In genomic region chr18:31740180-31740579, GRCh38 we compare ENCODE assay signal across 32 cellular contexts. TPM values are rescaled to one million over a fixed set of nuclear protein-coding genes. Genes with fewer than 3 reads are reported as not detected.
A peak's percentile ranks its signal among the peaks of the same experiment; 100 is the strongest.
DNase-seq lines count a peak whose midpoint lies in the region; ATAC-seq, FAIRE-seq and TF ChIP-seq lines count a peak whose summit lies in the region.
"Had no signal": no experiment of that assay in that cellular context is flagged by ENCODE, and none has a peak within 500 bp of the region (broad histone marks: within the 10 kb centered on the region; RNA-seq: fewer than 3 reads in every experiment).

No MANE protein-coding gene starts in this region.

- H2BK20ac ChIP-seq in H1 (ENCODE audit: low read length): no peak overlapping the region

- no peak overlapping the region for H3K4ac ChIP-seq in H1 (replicated peaks; ENCODE audit: insufficient read length, low read depth, low read length)

- FAIRE-seq in HepG2 (lab: Jason Lieb, UNC) (no peak), H1 (lab: Jason Lieb, UNC) (peak; percentile 39)

- H3K36me3 Mint-ChIP-seq in Calu3 (ENCODE audit: insufficient read depth, unreplicated experiment): no peaks in the 10 kb centered on the region
- H3K36me3 Mint-ChIP-seq: activated CD4-positive, alpha-beta memory T cell treated with anti-CD3 and anti-CD28 coated beads for 36 hours; CD8-positive, alpha-beta T cell; natural killer cell had no signal

- peak overlapping the region; percentile 16; the same call in 1 of the 2 replicates for H2BK5ac ChIP-seq in H1 (ENCODE audit: low read depth, low read length)

- peak overlapping the region; percentile 78 to 89 for H3K27ac ChIP-seq in liver (ENCODE audit: low read depth in 1 of 2, low read length in 2 of 2)
- H3K27ac ChIP-seq in HepG2 (ENCODE audit: extremely low read length, insufficient read depth, low read length): no peak overlapping the region
- peak overlapping the region; percentile 57; the same call in 1 of the 2 replicates for H3K27ac ChIP-seq in H1 (ENCODE audit: low read depth, low read length)
- no peak overlapping the region for H3K27ac ChIP-seq in stomach
- no peak overlapping the region for H3K27ac ChIP-seq in upper lobe of right lung
- H3K27ac ChIP-seq: psoas muscle, transverse colon had no signal

- H3K79me2 ChIP-seq in HepG2 (ENCODE audit: insufficient read depth, low read length): no peaks in the 10 kb centered on the region
- H3K79me2 ChIP-seq in H1 (ENCODE audit: control insufficient read depth in 1 of 2, insufficient read depth in 2 of 2, low read length in 2 of 2): no peaks in the 10 kb centered on the region

- no peak overlapping the region for H4K5ac ChIP-seq in H1 (ENCODE audit: insufficient read length, low read depth, low read length)

- H3K9me3 ChIP-seq in liver (ENCODE audit: control insufficient read depth in 4 of 4, low read length in 3 of 4) (no peaks in the 10 kb centered on the region), HepG2 (ENCODE audit: low read length) (no peaks in the 10 kb centered on the region), H1 (ENCODE audit: insufficient read depth in 2 of 2, low read depth in 1 of 2, low read length in 1 of 2) (peaks cover 8% of the 10 kb centered on the region in 2 experiments; a peak in 2 of 4 replicates), stomach (no peaks in the 10 kb centered on the region), upper lobe of right lung (no peaks in the 10 kb centered on the region)
- H3K9me3 ChIP-seq: BE2C, mucosa of descending colon, transverse colon had no signal

- no peak overlapping the region for H3K4me3 ChIP-seq in liver (ENCODE audit: low read depth in 1 of 3, low read length in 3 of 3)
- no peak overlapping the region for H3K4me3 ChIP-seq in HepG2 (replicated peaks in 1 of 3; ENCODE audit: insufficient read depth in 1 of 3, low read depth in 2 of 3, low read length in 3 of 3)
- H3K4me3 ChIP-seq in H1 (ENCODE audit: extremely low read depth in 1 of 4, insufficient read depth in 2 of 4, low read depth in 3 of 4, low read length in 4 of 4): no peak overlapping the region
- no peak overlapping the region for H3K4me3 ChIP-seq in stomach
- no peak overlapping the region for H3K4me3 ChIP-seq in upper lobe of right lung
- H3K4me3 ChIP-seq: lung, mucosa of descending colon, psoas muscle, transverse colon had no signal

- TF ChIP-seq EP300 in HepG2 (IDR thresholded peaks at IDR 0.05; ENCODE audit: low read depth in 2 of 2, low read length in 2 of 2) (no peak), HepG2 (CRISPR knock-in tag; IDR thresholded peaks at IDR 0.05; ENCODE audit: borderline replicate concordance) (no peak), H1 (IDR thresholded peaks at IDR 0.05; ENCODE audit: borderline replicate concordance in 1 of 2, low read depth in 2 of 2, low read length in 2 of 2) (no peak), stomach (IDR thresholded peaks at IDR 0.05) (no peak)

- no peak for TF ChIP-seq RAD21 in liver (IDR thresholded peaks at IDR 0.05)
- TF ChIP-seq RAD21 in HepG2 (CRISPR knock-in tag; IDR thresholded peaks at IDR 0.05): no peak
- TF ChIP-seq RAD21 in H1 (IDR thresholded peaks at IDR 0.05 in 1 of 2, conservative IDR thresholded peaks at IDR 0.05 in 1 of 2; ENCODE audit: low read depth in 2 of 2, low read length in 2 of 2): no peak

- H3K9ac ChIP-seq in liver (ENCODE audit: low read depth in 1 of 2, low read length in 2 of 2): no peak overlapping the region
- H3K9ac ChIP-seq in HepG2 (ENCODE audit: insufficient read depth, low read depth, low read length): no peak overlapping the region
- H3K9ac ChIP-seq in H1 (replicated peaks in 1 of 4; ENCODE audit: extremely low read depth in 1 of 4, low read depth in 3 of 4, low read length in 3 of 4): no peak overlapping the region

- TF ChIP-seq POLR2A in HepG2 (IDR thresholded peaks at IDR 0.05; ENCODE audit: insufficient read depth in 1 of 2, low read depth in 2 of 2, low read length in 2 of 2): no peak
- no peak for TF ChIP-seq POLR2A in H1 (IDR thresholded peaks at IDR 0.05; ENCODE audit: control extremely low read depth in 1 of 2, low read depth in 2 of 2, low read length in 2 of 2)
- no peak for TF ChIP-seq POLR2A in stomach (IDR thresholded peaks at IDR 0.05)

- POLR2A ChIA-PET in HepG2 (lab: Yijun Ruan, JAX) (no interaction called here), H1 (lab: Charles Lee; ENCODE audit: partially characterized antibody) (no interaction called here)

- H3K27me3 ChIP-seq in liver (ENCODE audit: control insufficient read depth in 4 of 4, insufficient read depth in 4 of 4, low read length in 3 of 4) (no peaks in the 10 kb centered on the region), HepG2 (ENCODE audit: control insufficient read depth in 1 of 2, insufficient read depth in 2 of 2, low read length in 2 of 2) (no peaks in the 10 kb centered on the region), H1 (replicated peaks in 1 of 4; ENCODE audit: control insufficient read depth in 3 of 4, extremely low read depth in 1 of 4, insufficient read depth in 3 of 4, low read length in 3 of 4) (no peaks in the 10 kb centered on the region), stomach (no peaks in the 10 kb centered on the region), upper lobe of right lung (no peaks in the 10 kb centered on the region)
- H3K27me3 ChIP-seq: BE2C, transverse colon had no signal

- H4K91ac ChIP-seq in H1 (replicated peaks; ENCODE audit: insufficient read length, low read length): no peak overlapping the region

- peaks cover 5% of the 10 kb centered on the region for H3K9me3 Mint-ChIP-seq in Calu3 (ENCODE audit: low read depth, unreplicated experiment)
- H3K9me3 Mint-ChIP-seq: activated T-helper 1 cell treated with anti-CD3 and anti-CD28 coated beads, Interleukin-12 subunit alpha, Interleukin-12 subunit beta, Interleukin-2, Interleukin-4 antibody, amounts not matched to agents 30 ng/mL and 10 ng/mL and 1 ng/mL, durations not matched to agents 14 hours and 24 hours and 36 hours; CD8-positive, alpha-beta T cell; central memory CD8-positive, alpha-beta T cell; natural killer cell had no signal

- TF ChIP-seq CTCF in liver (IDR thresholded peaks at IDR 0.05; ENCODE audit: low read depth, low read length, missing input control) (no peak), HepG2 (CRISPR knock-in tag; IDR thresholded peaks at IDR 0.05) (no peak), H1 (IDR thresholded peaks at IDR 0.05; ENCODE audit: control extremely low read depth in 1 of 3, insufficient read depth in 1 of 3, low read depth in 1 of 3, low read length in 3 of 3) (no peak), stomach (IDR thresholded peaks at IDR 0.05) (no peak), Calu3 (IDR thresholded peaks at IDR 0.05; ENCODE audit: unreplicated experiment) (no peak), upper lobe of right lung (IDR thresholded peaks at IDR 0.05) (no peak)

- in situ Hi-C loops in HepG2 (cut with HindIII; ENCODE audit: extremely low pct_ligation_motif_present, low pct_unique_long_range_greater_than_20kb): loop anchor here (10.0 kb wide), 2 partner anchors 85 to 215 kb away; no protein-coding TSS in a partner anchor

- no peak overlapping the region for H3K23ac ChIP-seq in H1 (ENCODE audit: insufficient read length)

- ATAC-seq in HepG2: no peak
- ATAC-seq in upper lobe of right lung: no peak
- ATAC-seq: CD8-positive, alpha-beta T cell; esophagus mucosa; mucosa of descending colon; natural killer cell; Panc1; psoas muscle had no signal

- peaks cover 5 to 19% (median 6%) of the 10 kb centered on the region in 4 donors for H3K4me1 ChIP-seq in liver (ENCODE audit: control insufficient read depth in 4 of 4, insufficient read depth in 4 of 4, low read length in 3 of 4)
- H3K4me1 ChIP-seq in HepG2 (ENCODE audit: insufficient read depth, low read length): peaks cover 12% of the 10 kb centered on the region
- H3K4me1 ChIP-seq in H1 (replicated peaks in 1 of 4; ENCODE audit: control insufficient read depth in 3 of 4, insufficient read depth in 4 of 4, low read length in 3 of 4): no peaks in the 10 kb centered on the region; a peak in 3 of 7 replicates
- no peaks in the 10 kb centered on the region for H3K4me1 ChIP-seq in stomach
- H3K4me1 ChIP-seq in upper lobe of right lung: no peaks in the 10 kb centered on the region
- H3K4me1 ChIP-seq: BE2C, transverse colon had no signal

- no peaks in the 10 kb centered on the region for H3K23me2 ChIP-seq in H1 (ENCODE audit: low read depth, low read length)

- H3K27ac Mint-ChIP-seq in Calu3 (ENCODE audit: unreplicated experiment): no peak overlapping the region
- H3K27ac Mint-ChIP-seq: activated CD4-positive, alpha-beta memory T cell treated with anti-CD3 and anti-CD28 coated beads for 36 hours; activated naive CD4-positive, alpha-beta T cell treated with anti-CD3 and anti-CD28 coated beads for 36 hours; activated T-helper 1 cell treated with anti-CD3 and anti-CD28 coated beads, Interleukin-12 subunit alpha, Interleukin-12 subunit beta, Interleukin-2, Interleukin-4 antibody, amounts not matched to agents 30 ng/mL and 10 ng/mL and 1 ng/mL, durations not matched to agents 14 hours and 24 hours and 36 hours; CD8-positive, alpha-beta T cell; natural killer cell had no signal

- H3K36me3 ChIP-seq in liver (ENCODE audit: control insufficient read depth in 4 of 4, insufficient read depth in 3 of 4, low read depth in 1 of 4, low read length in 3 of 4) (no peaks in the 10 kb centered on the region), HepG2 (replicated peaks in 1 of 2; ENCODE audit: control insufficient read depth in 1 of 2, insufficient read depth in 2 of 2, low read length in 2 of 2) (no peaks in the 10 kb centered on the region), H1 (ENCODE audit: control insufficient read depth in 2 of 4, insufficient read depth in 4 of 4, low read length in 3 of 4) (0 out of 8 replicates have a peak, but pooled peaks cover 0 to 4% (median 0%) of the 10 kb centered on the region in 4 experiments), stomach (no peaks in the 10 kb centered on the region), upper lobe of right lung (no peaks in the 10 kb centered on the region)
- H3K36me3 ChIP-seq: BE2C, transverse colon had no signal

- CTCF ChIA-PET in HepG2 (lab: Yijun Ruan, JAX; ENCODE audit: low intra/inter-chr PET ratio, low total read pairs): interaction anchor here (0.9 to 2.6 kb wide), 2 partner anchors 79 to 217 kb away, joined by 3 to 18 read pairs; no protein-coding TSS in a partner anchor
- CTCF ChIA-PET in H1 (lab: Charles Lee; ENCODE audit: partially characterized antibody): no interaction called here
- CTCF ChIA-PET in Calu3 (lab: Charles Lee): no interaction called here

- no peaks in the 10 kb centered on the region for H3K4me1 Mint-ChIP-seq in Calu3 (ENCODE audit: low read depth, unreplicated experiment)
- H3K4me1 Mint-ChIP-seq: central memory CD8-positive, alpha-beta T cell; natural killer cell had no signal

- H2AFZ ChIP-seq in HepG2 (ENCODE audit: low read length) (no peak overlapping the region), H1 (ENCODE audit: low read length) (no peak overlapping the region)

- no peak overlapping the region for H4K8ac ChIP-seq in H1 (ENCODE audit: extremely low read depth, insufficient read depth, low read length)

- no peak overlapping the region for H2BK12ac ChIP-seq in H1 (ENCODE audit: low read depth, low read length)

- no peak for DNase-seq in HepG2 (ENCODE audit: low spot score)
- peak; percentile 87 for DNase-seq in NCI-H526 treated with DMSO at 0.1 percent for 48 hours (lab: John Stamatoyannopoulos, UW)
- no peak for DNase-seq in H1 (ENCODE audit: low read depth in 1 of 2, low spot score in 2 of 2)
- peak; percentile 39 for DNase-seq in stomach
- DNase-seq in NCI-H2227 treated with DMSO at 0.1 percent for 48 hours (lab: John Stamatoyannopoulos, UW): no peak
- DNase-seq in Calu3: no peak
- DNase-seq in upper lobe of right lung: no peak
- DNase-seq: activated CD4-positive, alpha-beta memory T cell treated with anti-CD3 and anti-CD28 coated beads for 36 hours; activated CD4-positive, alpha-beta T cell treated with anti-CD3 and anti-CD28 coated beads for 1 hour; activated naive CD4-positive, alpha-beta T cell treated with anti-CD3 and anti-CD28 coated beads for 36 hours; BE2C; CD8-positive, alpha-beta T cell; DMS 273 treated with DMSO at 0.1 percent for 48 hours; IMR-90; mucosa of descending colon; natural killer cell; NCI-H1092; NCI-H2081; NCI-H446 treated with DMSO at 0.1 percent for 48 hours; occipital lobe; psoas muscle; Right ventricle myocardium superior; stimulated activated CD4-positive, alpha-beta T cell treated with anti-CD3 and anti-CD28 coated beads, Interleukin-4, amount 100 ng/mL, for 24 hours; transverse colon had no signal

- BruUV-seq in HepG2 (replicated peaks; lab: Mats Ljungman, UMichigan): no TSS peak
- BruUV-seq in Calu3 (replicated peaks; lab: Mats Ljungman, UMichigan): no TSS peak

- H3K79me1 ChIP-seq in H1 (ENCODE audit: low read depth, low read length): no peaks in the 10 kb centered on the region

- whole genome bisulfite sequencing in liver: 78% methylated on average over 9 of the region's 9 CpGs
- WGBS in HepG2 (ENCODE audit: low lambda C conversion rate): 92% methylated on average over 6 of the region's 9 CpGs
- 68% methylated on average over 9 of the region's 9 CpGs; no CpG with 5 or more reads in 1 of the 2 experiments for WGBS in H1 (ENCODE audit: extremely low coverage in 1 of 2, insufficient coverage in 1 of 2, insufficient read length in 1 of 2, insufficient replicate concordance in 2 of 2, low coverage in 1 of 2, low lambda C conversion rate in 2 of 2, missing lambda C conversion rate in 1 of 2), 2 experiments
- whole genome bisulfite sequencing in stomach, 5 donors: 59 to 70% (median 61%) methylated on average over 9 of the region's 9 CpGs

- no peak overlapping the region for H2BK120ac ChIP-seq in H1 (replicated peaks; ENCODE audit: low read depth, low read length)

- H3K14ac ChIP-seq in H1 (ENCODE audit: insufficient read length): no peak overlapping the region

- H2BK15ac ChIP-seq in H1 (ENCODE audit: low read length): no peak overlapping the region

- no peaks in the 10 kb centered on the region for H4K20me1 ChIP-seq in HepG2 (ENCODE audit: insufficient read depth, low read length)
- no peaks in the 10 kb centered on the region for H4K20me1 ChIP-seq in H1 (replicated peaks in 1 of 2; ENCODE audit: control insufficient read depth in 1 of 2, insufficient read depth in 2 of 2, low read length in 2 of 2)

- no peak overlapping the region for H3K18ac ChIP-seq in H1 (ENCODE audit: extremely low read depth, low read length)

- no peak overlapping the region for H2AK5ac ChIP-seq in H1 (ENCODE audit: low read depth, low read length)

- H3K4me2 ChIP-seq in HepG2 (ENCODE audit: low read depth, low read length) (no peak overlapping the region), H1 (ENCODE audit: insufficient read depth in 1 of 2, low read depth in 2 of 2, low read length in 2 of 2) (no peak overlapping the region)

- intact Hi-C loops in HepG2 (cut with micrococcal nuclease; ENCODE audit: unreplicated experiment): no loop called here
- intact Hi-C loops in stomach (cut with DNase I; ENCODE audit: low total_unique reads): no loop called here
- intact Hi-C loops in Calu3 (cut with micrococcal nuclease; ENCODE audit: unreplicated experiment): no loop called here
- intact Hi-C loops in upper lobe of right lung (cut with DNase I): loop anchor here (5.0 kb wide), 1 partner anchor 77 kb away; no protein-coding TSS in a partner anchor

- no peak overlapping the region for H3K56ac ChIP-seq in H1 (replicated peaks; ENCODE audit: insufficient read length, low read depth, low read length)

- no peaks in the 10 kb centered on the region for H3K27me3 Mint-ChIP-seq in Calu3 (ENCODE audit: unreplicated experiment)
- H3K27me3 Mint-ChIP-seq: activated CD4-positive, alpha-beta memory T cell treated with anti-CD3 and anti-CD28 coated beads for 36 hours had no signal

- H3K4me3 Mint-ChIP-seq in Calu3 (ENCODE audit: low read depth, unreplicated experiment): no peak overlapping the region
- H3K4me3 Mint-ChIP-seq: activated CD4-positive, alpha-beta memory T cell treated with anti-CD3 and anti-CD28 coated beads for 36 hours; activated naive CD4-positive, alpha-beta T cell treated with anti-CD3 and anti-CD28 coated beads for 36 hours; activated T-helper 1 cell treated with anti-CD3 and anti-CD28 coated beads, Interleukin-12 subunit alpha, Interleukin-12 subunit beta, Interleukin-2, Interleukin-4 antibody, amounts not matched to agents 30 ng/mL and 10 ng/mL and 1 ng/mL, durations not matched to agents 14 hours and 24 hours and 36 hours; CD8-positive, alpha-beta T cell; central memory CD8-positive, alpha-beta T cell; natural killer cell had no signal

RNA-seq across cellular contexts. Expression of gene SLC25A52, which starts 20.5 kb away (rescaled TPM):
- total RNA-seq in liver (under 1 TPM; 0.14 to 0.17 TPM), HepG2 (2016; rRNA removed; fragmentation: Illumina TruSeq; extraction: Trizol) (0.46 and 1.1 TPM in 2 replicates), stomach (not detected), Calu3 (2022) (not detected in 2 replicates), upper lobe of right lung (not detected)
- polyA plus RNA-seq in liver (not detected), HepG2 (2011; rRNA removed) (not detected in 2 replicates), H1 (2011; rRNA removed) (not detected in 2 replicates), stomach (not detected)
- 0.30 and 0.62 TPM in 2 replicates for total RNA-seq in HepG2 (2016; cell fraction: cytosol; rRNA removed; fragmentation: Illumina TruSeq; extraction: Trizol; ENCODE audit: low read depth)
- total RNA-seq in HepG2 (2016; cell fraction: insoluble cytoplasmic fraction; rRNA removed; fragmentation: Illumina TruSeq; extraction: Trizol): 0.46 and 0.58 TPM in 2 replicates
- total RNA-seq in HepG2 (2016; cell fraction: membrane; rRNA removed; fragmentation: Illumina TruSeq; extraction: Trizol): 0.40 and 0.45 TPM in 2 replicates
- total RNA-seq in HepG2 (2016; cell fraction: nucleus; rRNA removed; fragmentation: Illumina TruSeq; extraction: Trizol): 0.43 TPM in 1 of 2 replicates, not detected in the other
- polyA plus RNA-seq in HepG2 (2011; cell fraction: cytosol; rRNA removed): 0.04 TPM in 1 of 2 replicates, not detected in the other
- polyA plus RNA-seq in HepG2 (2011; cell fraction: nucleus; rRNA removed): not detected in 2 replicates
- not detected in 2 replicates for polyA plus RNA-seq in HepG2 (2012)
- polyA plus RNA-seq in HepG2 (2016; cell fraction: cytosol; fragmentation: Illumina TruSeq; extraction: Trizol; ENCODE audit: low read depth): 0.09 TPM in 1 of 2 replicates, not detected in the other
- polyA plus RNA-seq in HepG2 (2016; cell fraction: insoluble cytoplasmic fraction; fragmentation: Illumina TruSeq; extraction: Trizol; ENCODE audit: low read depth): 0.20 TPM in 1 of 2 replicates, not detected in the other
- polyA plus RNA-seq in HepG2 (2016; cell fraction: membrane; fragmentation: Illumina TruSeq; extraction: Trizol; ENCODE audit: low read depth): 0.14 TPM in 1 of 2 replicates, not detected in the other
- polyA plus RNA-seq in HepG2 (2016; cell fraction: nucleus; fragmentation: Illumina TruSeq; extraction: Trizol; ENCODE audit: insufficient read depth, low read depth): 0.38 and 0.77 TPM in 2 replicates
- polyA minus RNA-seq in HepG2 (2011; rRNA and poly(A)+ RNA removed; ENCODE audit: low replicate concordance): not detected in 2 replicates
- polyA minus RNA-seq in HepG2 (2011; cell fraction: cytosol; rRNA and poly(A)+ RNA removed): not detected in 2 replicates
- polyA minus RNA-seq in HepG2 (2011; cell fraction: nucleus; rRNA and poly(A)+ RNA removed): not detected in 2 replicates
- total RNA-seq in H1 (2021; fragmentation: NEBNext Ultra II Directional; extraction: Animal tissue kit (Norgen Biotek cat#: 25700)): not detected in 2 replicates
- polyA plus RNA-seq in H1 (2011; cell fraction: cytosol; rRNA removed): not detected
- not detected for polyA plus RNA-seq in H1 (2011; cell fraction: nucleus; rRNA removed)
- polyA plus RNA-seq in H1 (2012, experiment 1 of 2): not detected in 4 replicates
- not detected for polyA plus RNA-seq in H1 (2012, experiment 2 of 2)
- polyA plus RNA-seq in H1 (2013, experiment 1 of 2): 0.06 TPM
- polyA plus RNA-seq in H1 (2013, experiment 2 of 2): 0.04 TPM
- polyA minus RNA-seq in H1 (2011; rRNA and poly(A)+ RNA removed): 0.12 TPM in 1 of 2 replicates, not detected in the other
- polyA minus RNA-seq in H1 (2011; cell fraction: cytosol; rRNA and poly(A)+ RNA removed): not detected
- not detected for polyA minus RNA-seq in H1 (2011; cell fraction: nucleus; rRNA and poly(A)+ RNA removed)
- total RNA-seq: activated naive CD4-positive, alpha-beta T cell treated with anti-CD3 and anti-CD28 coated beads for 36 hours; activated T-helper 1 cell treated with anti-CD3 and anti-CD28 coated beads, Interleukin-12 subunit alpha, Interleukin-12 subunit beta, Interleukin-2, Interleukin-4 antibody, amounts not matched to agents 30 ng/mL and 10 ng/mL and 1 ng/mL, durations not matched to agents 14 hours and 24 hours and 36 hours; CD8-positive, alpha-beta T cell; esophagus mucosa; fibroblast of villous mesenchyme; IMR-90; kidney epithelial cell; mucosa of descending colon; occipital lobe; psoas muscle; Right ventricle myocardium superior had no signal
- polyA plus RNA-seq: IMR-90 had no signal

RNA-seq across cellular contexts. Expression of gene B4GALT6, which starts 55.8 kb away (rescaled TPM):
- 1 to 10 TPM in 1 of 2 donors, under 1 TPM in 1; 0.67 to 4.2 TPM for total RNA-seq in liver
- polyA plus RNA-seq in liver: under 1 TPM; 0.48 to 0.54 TPM
- total RNA-seq in HepG2 (2016; rRNA removed; fragmentation: Illumina TruSeq; extraction: Trizol): 3.3 and 3.8 TPM in 2 replicates
- total RNA-seq in HepG2 (2016; cell fraction: cytosol; rRNA removed; fragmentation: Illumina TruSeq; extraction: Trizol; ENCODE audit: low read depth): 10.3 and 13.5 TPM in 2 replicates
- 3.9 and 4.3 TPM in 2 replicates for total RNA-seq in HepG2 (2016; cell fraction: insoluble cytoplasmic fraction; rRNA removed; fragmentation: Illumina TruSeq; extraction: Trizol)
- 6.0 and 6.3 TPM in 2 replicates for total RNA-seq in HepG2 (2016; cell fraction: membrane; rRNA removed; fragmentation: Illumina TruSeq; extraction: Trizol)
- 5.8 and 6.8 TPM in 2 replicates for total RNA-seq in HepG2 (2016; cell fraction: nucleus; rRNA removed; fragmentation: Illumina TruSeq; extraction: Trizol)
- polyA plus RNA-seq in HepG2 (2011; rRNA removed): 1.7 and 1.9 TPM in 2 replicates
- 0.46 and 1.1 TPM in 2 replicates for polyA plus RNA-seq in HepG2 (2011; cell fraction: cytosol; rRNA removed)
- polyA plus RNA-seq in HepG2 (2011; cell fraction: nucleus; rRNA removed): 0.99 and 1.1 TPM in 2 replicates
- polyA plus RNA-seq in HepG2 (2012): 2.0 and 3.5 TPM in 2 replicates
- 0.20 and 0.28 TPM in 2 replicates for polyA plus RNA-seq in HepG2 (2016; cell fraction: cytosol; fragmentation: Illumina TruSeq; extraction: Trizol; ENCODE audit: low read depth)
- 6.0 and 6.7 TPM in 2 replicates for polyA plus RNA-seq in HepG2 (2016; cell fraction: insoluble cytoplasmic fraction; fragmentation: Illumina TruSeq; extraction: Trizol; ENCODE audit: low read depth)
- polyA plus RNA-seq in HepG2 (2016; cell fraction: membrane; fragmentation: Illumina TruSeq; extraction: Trizol; ENCODE audit: low read depth): 2.4 and 2.6 TPM in 2 replicates
- polyA plus RNA-seq in HepG2 (2016; cell fraction: nucleus; fragmentation: Illumina TruSeq; extraction: Trizol; ENCODE audit: insufficient read depth, low read depth): 7.6 and 8.3 TPM in 2 replicates
- 0.70 and 1.8 TPM in 2 replicates for polyA minus RNA-seq in HepG2 (2011; rRNA and poly(A)+ RNA removed; ENCODE audit: low replicate concordance)
- 1.6 and 3.3 TPM in 2 replicates for polyA minus RNA-seq in HepG2 (2011; cell fraction: cytosol; rRNA and poly(A)+ RNA removed)
- 2.8 and 4.8 TPM in 2 replicates for polyA minus RNA-seq in HepG2 (2011; cell fraction: nucleus; rRNA and poly(A)+ RNA removed)
- total RNA-seq in H1 (2021; fragmentation: NEBNext Ultra II Directional; extraction: Animal tissue kit (Norgen Biotek cat#: 25700)): 37.9 and 41.5 TPM in 2 replicates
- polyA plus RNA-seq in H1 (2011; rRNA removed): 4.3 and 6.3 TPM in 2 replicates
- 6.1 TPM for polyA plus RNA-seq in H1 (2011; cell fraction: cytosol; rRNA removed)
- 13.3 TPM for polyA plus RNA-seq in H1 (2011; cell fraction: nucleus; rRNA removed)
- 9.5 to 17.6 TPM (median 13.1 TPM) in 4 replicates for polyA plus RNA-seq in H1 (2012, experiment 1 of 2)
- 1.9 TPM for polyA plus RNA-seq in H1 (2012, experiment 2 of 2)
- 42.4 TPM for polyA plus RNA-seq in H1 (2013, experiment 1 of 2)
- polyA plus RNA-seq in H1 (2013, experiment 2 of 2): 41.4 TPM
- 17.3 and 20.4 TPM in 2 replicates for polyA minus RNA-seq in H1 (2011; rRNA and poly(A)+ RNA removed)
- 13.8 TPM for polyA minus RNA-seq in H1 (2011; cell fraction: cytosol; rRNA and poly(A)+ RNA removed)
- polyA minus RNA-seq in H1 (2011; cell fraction: nucleus; rRNA and poly(A)+ RNA removed): 32.3 TPM
- total RNA-seq in stomach: 1 to 10 TPM in 2 of 5 donors, under 1 TPM in 2, not detected in 1; 0.45 to 8.4 (median 1.7) TPM
- polyA plus RNA-seq in stomach: 1 to 10 TPM in 2 of 3 donors, under 1 TPM in 1; 0.92 to 2.0 (median 1.3) TPM
- 11.1 and 22.0 TPM in 2 replicates for total RNA-seq in Calu3 (2022)
- total RNA-seq in upper lobe of right lung: 3.5 TPM

Comparison
In these comparisons a context has a peak if more than half of its experiments do, and no peak if none do; other contexts are left out.
1. H3K27ac ChIP-seq: peak in liver (2 of 2) and H1 (single experiment); none in HepG2 (single experiment), stomach (0 of 5) and upper lobe of right lung (single experiment).
2. DNase-seq: peak in NCI-H526 treated with DMSO at 0.1 percent for 48 hours (single experiment) and stomach (single experiment); none in HepG2 (single experiment), H1 (0 of 2), NCI-H2227 treated with DMSO at 0.1 percent for 48 hours (single experiment), Calu3 (single experiment) and upper lobe of right lung (single experiment).